In the genomic region with DNA sequence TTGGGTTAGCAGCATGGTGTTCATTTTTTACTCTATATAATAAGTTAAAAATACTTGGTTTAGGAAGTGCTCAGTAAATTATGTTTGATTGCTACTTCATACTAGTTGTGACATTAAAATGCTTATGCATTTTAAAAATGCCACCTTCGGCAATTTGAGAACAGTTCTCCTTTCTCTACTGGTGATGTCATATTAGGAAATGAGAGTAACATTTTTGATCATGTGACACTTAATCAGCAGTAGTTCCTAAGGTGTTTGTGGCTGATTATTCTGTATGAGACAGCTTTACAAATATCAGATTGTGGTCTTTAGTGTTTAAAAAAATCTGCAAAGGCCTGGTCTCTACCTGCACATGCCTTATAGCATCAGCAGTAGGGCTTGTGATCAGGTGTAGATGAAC, we compare ENCODE assay signal across 11 cellular contexts. TPM values are rescaled to one million over a fixed set of nuclear protein-coding genes. Genes with fewer than 3 reads are reported as not detected.
DNase-seq lines count a peak whose midpoint lies in the region; ATAC-seq and TF ChIP-seq lines count a peak whose summit lies in the region.
"Had no signal": no experiment of that assay in that cellular context is flagged by ENCODE, and none has a peak within 500 bp of the region (broad histone marks: within the 10 kb centered on the region; RNA-seq: fewer than 3 reads in every experiment).

No MANE protein-coding gene starts in this region.

- no peak overlapping the region for H3K56ac ChIP-seq in IMR-90 (ENCODE audit: extremely low read depth, insufficient read depth, low read length)

- H3K4me3 ChIP-seq in CD8-positive, alpha-beta memory T cell (ENCODE audit: low read length), result no peak overlapping the region
- H3K4me3 ChIP-seq in IMR-90 (ENCODE audit: insufficient read depth, low read depth, low read length) (no peak overlapping the region), mesenchymal stem cell (ENCODE audit: insufficient read depth in 1 of 2, low read depth in 1 of 2, low read length in 2 of 2) (no peak overlapping the region), uterus (no peak overlapping the region)
- H3K4me3 ChIP-seq: left lung, upper lobe of right lung had no signal

- peaks cover 45% of the 10 kb centered on the region for H3K4me1 ChIP-seq in CD8-positive, alpha-beta memory T cell (ENCODE audit: insufficient read depth, low read length)
- H3K4me1 ChIP-seq in IMR-90 (ENCODE audit: control insufficient read depth, insufficient read depth, low read length), result peaks cover 11% of the 10 kb centered on the region
- peaks cover 21% of the 10 kb centered on the region for H3K4me1 ChIP-seq in mesenchymal stem cell (ENCODE audit: control insufficient read depth, insufficient read depth, low read depth, low read length)
- peaks cover 0 to 13% of the 10 kb centered on the region in 2 donors for H3K4me1 ChIP-seq in uterus

- peaks cover 7 to 63% (median 22%) of the 10 kb centered on the region in 3 donors for H3K36me3 Mint-ChIP-seq in CD8-positive, alpha-beta memory T cell
- H3K36me3 Mint-ChIP-seq in activated CD8-positive, alpha-beta T cell treated with anti-CD3 and anti-CD28 coated beads for 36 hours (ENCODE audit: low read depth), result peaks cover 50% of the 10 kb centered on the region

- H3K9ac ChIP-seq in IMR-90 (ENCODE audit: low read depth, low read length) (no peak overlapping the region), mesenchymal stem cell (ENCODE audit: low read length) (peak overlapping the region; percentile 0)

- CTCF ChIA-PET in CD8-positive, alpha-beta memory T cell (lab: Charles Lee), result no interaction called here
- CTCF ChIA-PET in IMR-90 (lab: Yijun Ruan, JAX), result no interaction called here
- CTCF ChIA-PET in activated CD8-positive, alpha-beta T cell treated with anti-CD3 and anti-CD28 coated beads for 36 hours (lab: Charles Lee), result no interaction called here

- DNase-seq in CD8-positive, alpha-beta memory T cell, result peak in 1 of 5 donors; percentile 22
- no peak for DNase-seq in IMR-90
- DNase-seq in activated CD8-positive, alpha-beta T cell treated with anti-CD3 and anti-CD28 coated beads for 36 hours, result no peak
- no peak for DNase-seq in mesenchymal stem cell
- DNase-seq in NCI-H446 (lab: John Stamatoyannopoulos, UW), result no peak
- no peak for DNase-seq in middle frontal gyrus (ENCODE audit: extremely low spot score, low spot score)
- DNase-seq in uterus, result no peak
- DNase-seq: left lung, NCI-H526, upper lobe of right lung had no signal

- H3K27me3 Mint-ChIP-seq in CD8-positive, alpha-beta memory T cell, result peaks cover 0 to 2% of the 10 kb centered on the region in 2 donors
- H3K27me3 Mint-ChIP-seq in activated CD8-positive, alpha-beta T cell treated with anti-CD3 and anti-CD28 coated beads for 36 hours, result no peaks in the 10 kb centered on the region

- peaks cover 13% of the 10 kb centered on the region for H3K36me3 ChIP-seq in CD8-positive, alpha-beta memory T cell (ENCODE audit: insufficient read depth, low read length)
- H3K36me3 ChIP-seq in IMR-90 (ENCODE audit: control insufficient read depth, insufficient read depth, low read length) (peaks cover 30% of the 10 kb centered on the region), mesenchymal stem cell (ENCODE audit: control insufficient read depth in 1 of 2, insufficient read depth in 2 of 2, low read depth in 1 of 2, low read length in 2 of 2) (peaks cover 29 to 56% of the 10 kb centered on the region in 2 experiments), uterus (no peaks in the 10 kb centered on the region)

- peaks cover 43 to 53% (median 47%) of the 10 kb centered on the region in 3 donors for H3K4me1 Mint-ChIP-seq in CD8-positive, alpha-beta memory T cell
- H3K4me1 Mint-ChIP-seq in activated CD8-positive, alpha-beta T cell treated with anti-CD3 and anti-CD28 coated beads for 36 hours (ENCODE audit: low read depth), result peaks cover 51% of the 10 kb centered on the region

- no peak for TF ChIP-seq RAD21 in IMR-90 (IDR thresholded peaks at IDR 0.05; ENCODE audit: low read length)

- TF ChIP-seq CTCF in IMR-90 (conservative IDR thresholded peaks at IDR 0.05; ENCODE audit: low read depth, low read length), result no peak
- TF ChIP-seq CTCF in activated CD8-positive, alpha-beta T cell treated with anti-CD3 and anti-CD28 coated beads for 36 hours (IDR thresholded peaks at IDR 0.05), result no peak
- TF ChIP-seq CTCF in uterus (IDR thresholded peaks at IDR 0.05), result no peak

- H3K14ac ChIP-seq in IMR-90 (replicated peaks; ENCODE audit: low read depth, low read length) (0 out of 2 replicates have a peak overlapping the region, but pooled peaks have one; percentile 19), mesenchymal stem cell (ENCODE audit: low read length in 2 of 2) (no peak overlapping the region)

- H3K27ac Mint-ChIP-seq in CD8-positive, alpha-beta memory T cell, result peak overlapping the region; percentile 40 to 92 (median 76)
- peak overlapping the region; percentile 86 for H3K27ac Mint-ChIP-seq in activated CD8-positive, alpha-beta T cell treated with anti-CD3 and anti-CD28 coated beads for 36 hours

- H3K9me3 ChIP-seq in CD8-positive, alpha-beta memory T cell (ENCODE audit: low read length), result no peaks in the 10 kb centered on the region
- no peaks in the 10 kb centered on the region for H3K9me3 ChIP-seq in IMR-90 (ENCODE audit: control insufficient read depth, insufficient read depth, low read length)
- no peaks in the 10 kb centered on the region for H3K9me3 ChIP-seq in mesenchymal stem cell (ENCODE audit: control insufficient read depth, low read length)
- no peaks in the 10 kb centered on the region for H3K9me3 ChIP-seq in uterus
- H3K9me3 ChIP-seq: left lung, upper lobe of right lung had no signal

- H3K9me3 Mint-ChIP-seq in CD8-positive, alpha-beta memory T cell, result no peaks in the 10 kb centered on the region
- H3K9me3 Mint-ChIP-seq in activated CD8-positive, alpha-beta T cell treated with anti-CD3 and anti-CD28 coated beads for 36 hours, result no peaks in the 10 kb centered on the region

- peak overlapping the region; percentile 45; the same call in 1 of the 2 replicates for H3K23ac ChIP-seq in IMR-90 (ENCODE audit: low read depth, low read length)
- H3K23ac ChIP-seq in mesenchymal stem cell (ENCODE audit: low read length in 2 of 2), result no peak overlapping the region

- no peak overlapping the region for H3K27ac ChIP-seq in CD8-positive, alpha-beta memory T cell (ENCODE audit: low read depth, low read length)
- H3K27ac ChIP-seq in IMR-90 (ENCODE audit: insufficient read depth, low read length) (no peak overlapping the region), mesenchymal stem cell (ENCODE audit: low read length, poor library complexity, severe bottlenecking) (no peak overlapping the region), uterus (peak overlapping the region in 1 of 2 donors; percentile 13)
- H3K27ac ChIP-seq: upper lobe of right lung had no signal

- intact Hi-C loops in IMR-90 (cut with micrococcal nuclease), result loop anchor here (5.0 kb wide), 1 partner anchor 36 kb away; no protein-coding TSS in a partner anchor
- intact Hi-C loops in activated CD8-positive, alpha-beta T cell treated with anti-CD3 and anti-CD28 coated beads for 36 hours (cut with micrococcal nuclease), result loop anchor here (5.0 to 10.0 kb wide), 2 partner anchors 41 to 238 kb away; a partner anchor contains a TSS
- intact Hi-C loops in uterus (cut with DNase I; ENCODE audit: low total_unique reads), result no loop called here

- POLR2A ChIA-PET in CD8-positive, alpha-beta memory T cell (lab: Charles Lee), result no interaction called here
- POLR2A ChIA-PET in IMR-90 (lab: Charles Lee; ENCODE audit: unreplicated experiment), result no interaction called here
- POLR2A ChIA-PET in activated CD8-positive, alpha-beta T cell treated with anti-CD3 and anti-CD28 coated beads for 36 hours (lab: Charles Lee), result interaction anchor here (0.6 to 3.3 kb wide), 3 partner anchors 9 to 55 kb away, joined by 3 to 16 read pairs (median 4); a partner anchor contains a TSS

- BruUV-seq in IMR-90 (replicated peaks; lab: Mats Ljungman, UMichigan), result no TSS peak

- no peak overlapping the region for H2BK120ac ChIP-seq in IMR-90 (ENCODE audit: low read depth, low read length)
- no peak overlapping the region for H2BK120ac ChIP-seq in mesenchymal stem cell (ENCODE audit: low read depth, low read length)

- H4K91ac ChIP-seq in IMR-90 (ENCODE audit: insufficient read depth, low read depth, low read length) (no peak overlapping the region), mesenchymal stem cell (ENCODE audit: low read length) (no peak overlapping the region)

- dilution Hi-C loops in IMR-90 (cut with HindIII; ENCODE audit: low sequenced_read_pairs, unreplicated experiment), result no loop called here

- H2AK9ac ChIP-seq in IMR-90 (replicated peaks; ENCODE audit: low read depth, low read length, poor library complexity), result no peak overlapping the region

- peaks cover 53% of the 10 kb centered on the region for H4K20me1 ChIP-seq in IMR-90 (ENCODE audit: insufficient read depth, low read length)

- H2BK20ac ChIP-seq in IMR-90 (ENCODE audit: low read depth, low read length), result no peak overlapping the region

- H2AK5ac ChIP-seq in IMR-90 (ENCODE audit: low read depth, low read length) (no peak overlapping the region), mesenchymal stem cell (ENCODE audit: low read length, severe bottlenecking) (no peak overlapping the region)

- H2BK5ac ChIP-seq in IMR-90 (ENCODE audit: low read depth, low read length, poor library complexity, severe bottlenecking) (no peak overlapping the region), mesenchymal stem cell (ENCODE audit: low read depth, low read length, poor library complexity, severe bottlenecking) (no peak overlapping the region)

- no peak overlapping the region for H2BK15ac ChIP-seq in IMR-90 (ENCODE audit: low read depth, low read length)
- H2BK15ac ChIP-seq in mesenchymal stem cell (ENCODE audit: low read depth, poor library complexity, severe bottlenecking), result no peak overlapping the region

- no peak overlapping the region for H3K4ac ChIP-seq in IMR-90 (ENCODE audit: low read depth, low read length)
- no peak overlapping the region for H3K4ac ChIP-seq in mesenchymal stem cell (ENCODE audit: low read depth in 1 of 2, low read length in 2 of 2)

- H3K4me3 Mint-ChIP-seq in CD8-positive, alpha-beta memory T cell, result peak overlapping the region in 6 of 7 donors; percentile 13 to 63 (median 44)
- H3K4me3 Mint-ChIP-seq in activated CD8-positive, alpha-beta T cell treated with anti-CD3 and anti-CD28 coated beads for 36 hours, result peak overlapping the region; percentile 37

- no peak overlapping the region for H4K8ac ChIP-seq in IMR-90 (ENCODE audit: low read depth in 2 of 2, low read length in 2 of 2)
- no peak overlapping the region for H4K8ac ChIP-seq in mesenchymal stem cell (ENCODE audit: low read length)

- H3K27me3 ChIP-seq in CD8-positive, alpha-beta memory T cell (ENCODE audit: insufficient read depth, low read length, poor library complexity, severe bottlenecking), result no peaks in the 10 kb centered on the region
- no peaks in the 10 kb centered on the region for H3K27me3 ChIP-seq in IMR-90 (ENCODE audit: control insufficient read depth, insufficient read depth, low read length)
- no peaks in the 10 kb centered on the region for H3K27me3 ChIP-seq in mesenchymal stem cell (ENCODE audit: control insufficient read depth in 1 of 2, insufficient read depth in 1 of 2, low read length in 2 of 2)
- no peaks in the 10 kb centered on the region for H3K27me3 ChIP-seq in uterus
- H3K27me3 ChIP-seq: left lung, upper lobe of right lung had no signal

- H4K5ac ChIP-seq in IMR-90 (ENCODE audit: low read depth, low read length), result no peak overlapping the region

- no peak overlapping the region for H3K4me2 ChIP-seq in IMR-90 (ENCODE audit: low read depth, low read length)
- no peak overlapping the region for H3K4me2 ChIP-seq in mesenchymal stem cell (ENCODE audit: low read length, poor library complexity, severe bottlenecking)

- ATAC-seq in IMR-90 (ENCODE audit: low read depth) (no peak), GM21390 (IDR thresholded peaks at IDR 0.05; ENCODE audit: unreplicated experiment) (no peak)
- no peak for ATAC-seq in activated CD8-positive, alpha-beta T cell treated with anti-CD3 and anti-CD28 coated beads for 36 hours
- ATAC-seq: left lung, upper lobe of right lung had no signal

- H3K18ac ChIP-seq in IMR-90 (ENCODE audit: low read depth, low read length) (no peak overlapping the region), mesenchymal stem cell (ENCODE audit: low read depth in 1 of 2, low read length in 2 of 2) (no peak overlapping the region)

- TF ChIP-seq POLR2A in IMR-90 (IDR thresholded peaks at IDR 0.05; ENCODE audit: low read depth, low read length) (no peak), uterus (IDR thresholded peaks at IDR 0.05) (no peak)

- in situ Hi-C loops in IMR-90 (cut with MboI; ENCODE audit: low sequenced_read_pairs), result no loop called here

- H2AFZ ChIP-seq in IMR-90 (replicated peaks; ENCODE audit: low read length, poor library complexity) (no peak overlapping the region), mesenchymal stem cell (ENCODE audit: low read depth, low read length) (no peak overlapping the region)

- peaks cover 13% of the 10 kb centered on the region for H3K9me1 ChIP-seq in IMR-90 (ENCODE audit: insufficient read depth, low read length)

- no CpG with 5 or more reads among the region's 1 CpG for WGBS in IMR-90 (ENCODE audit: extremely low coverage in 2 of 2, insufficient read length in 1 of 2), 2 experiments
- WGBS in mesenchymal stem cell, result 38% methylated on average over 1 of the region's 1 CpG

- no peak overlapping the region for H2BK12ac ChIP-seq in mesenchymal stem cell (ENCODE audit: low read length in 2 of 2)

- H3K79me1 ChIP-seq in IMR-90 (ENCODE audit: low read depth in 1 of 2, low read length in 2 of 2), result peaks cover 31 to 74% of the 10 kb centered on the region in 2 experiments
- peaks cover 26% of the 10 kb centered on the region for H3K79me1 ChIP-seq in mesenchymal stem cell (replicated peaks; ENCODE audit: low read length, poor library complexity, severe bottlenecking)

RNA-seq across cellular contexts. Expression of a gene that starts 4.4 kb away (rescaled TPM):
- total RNA-seq in CD8-positive, alpha-beta memory T cell, result 10 to 100 TPM; 11.9 to 12.5 TPM
- 3.8 TPM for polyA plus RNA-seq in CD8-positive, alpha-beta memory T cell
- total RNA-seq in IMR-90 (2012; rRNA removed) (23.7 and 30.3 TPM in 2 replicates), uterus (10 to 100 TPM in 3 of 4 donors, 1 to 10 TPM in 1; 5.9 to 24.5 (median 17.6) TPM)
- polyA plus RNA-seq in IMR-90 (2012; rRNA removed), result 24.7 and 25.7 TPM in 2 replicates
- 8.8 and 10.2 TPM in 2 replicates for polyA plus RNA-seq in IMR-90 (2012; cell fraction: cytosol; rRNA removed)
- polyA plus RNA-seq in IMR-90 (2012; cell fraction: nucleus; rRNA removed; ENCODE audit: low replicate concordance), result 31.4 and 48.4 TPM in 2 replicates
- total RNA-seq in activated CD8-positive, alpha-beta T cell treated with anti-CD3 and anti-CD28 coated beads for 36 hours, result 10 to 100 TPM; 11.8 to 13.7 TPM
- polyA plus RNA-seq in mesenchymal stem cell (2013, experiment 1 of 2), result 5.8 TPM
- 6.2 TPM for polyA plus RNA-seq in mesenchymal stem cell (2013, experiment 2 of 2)

RNA-seq across cellular contexts. Expression of a gene that starts 15.8 kb away (rescaled TPM):
- 10 to 100 TPM; 48.9 to 52.9 TPM for total RNA-seq in CD8-positive, alpha-beta memory T cell
- 65.0 TPM for polyA plus RNA-seq in CD8-positive, alpha-beta memory T cell
- total RNA-seq in IMR-90 (2012; rRNA removed) (25.5 and 25.8 TPM in 2 replicates), uterus (10 to 100 TPM; 28.9 to 37.0 (median 32.3) TPM)
- 23.6 and 27.0 TPM in 2 replicates for polyA plus RNA-seq in IMR-90 (2012; rRNA removed)
- 23.5 and 23.8 TPM in 2 replicates for polyA plus RNA-seq in IMR-90 (2012; cell fraction: cytosol; rRNA removed)
- polyA plus RNA-seq in IMR-90 (2012; cell fraction: nucleus; rRNA removed; ENCODE audit: low replicate concordance), result 12.7 and 21.3 TPM in 2 replicates
- 10 to 100 TPM; 35.8 to 37.8 TPM for total RNA-seq in activated CD8-positive, alpha-beta T cell treated with anti-CD3 and anti-CD28 coated beads for 36 hours
- polyA plus RNA-seq in mesenchymal stem cell (2013, experiment 1 of 2), result 17.2 TPM
- polyA plus RNA-seq in mesenchymal stem cell (2013, experiment 2 of 2), result 18.1 TPM

RNA-seq across cellular contexts. Expression of a gene that starts 54.9 kb away (rescaled TPM):
- total RNA-seq in CD8-positive, alpha-beta memory T cell, result 1 to 10 TPM; 7.4 to 7.6 TPM
- polyA plus RNA-seq in CD8-positive, alpha-beta memory T cell, result 5.2 TPM
- total RNA-seq in IMR-90 (2012; rRNA removed) (3.9 and 5.2 TPM in 2 replicates), uterus (10 to 100 TPM in 3 of 4 donors, 1 to 10 TPM in 1; 9.0 to 23.6 (median 16.9) TPM)
- polyA plus RNA-seq in IMR-90 (2012; rRNA removed), result 2.8 and 4.4 TPM in 2 replicates
- polyA plus RNA-seq in IMR-90 (2012; cell fraction: cytosol; rRNA removed), result 0.96 and 1.2 TPM in 2 replicates
- 6.0 and 19.9 TPM in 2 replicates for polyA plus RNA-seq in IMR-90 (2012; cell fraction: nucleus; rRNA removed; ENCODE audit: low replicate concordance)
- 10 to 100 TPM; 14.3 to 16.8 TPM for total RNA-seq in activated CD8-positive, alpha-beta T cell treated with anti-CD3 and anti-CD28 coated beads for 36 hours
- polyA plus RNA-seq in mesenchymal stem cell (2013, experiment 1 of 2), result 4.6 TPM
- polyA plus RNA-seq in mesenchymal stem cell (2013, experiment 2 of 2), result 4.0 TPM
